Comparison of ENCODE assay signal across 8 cellular contexts in the genomic region with DNA sequence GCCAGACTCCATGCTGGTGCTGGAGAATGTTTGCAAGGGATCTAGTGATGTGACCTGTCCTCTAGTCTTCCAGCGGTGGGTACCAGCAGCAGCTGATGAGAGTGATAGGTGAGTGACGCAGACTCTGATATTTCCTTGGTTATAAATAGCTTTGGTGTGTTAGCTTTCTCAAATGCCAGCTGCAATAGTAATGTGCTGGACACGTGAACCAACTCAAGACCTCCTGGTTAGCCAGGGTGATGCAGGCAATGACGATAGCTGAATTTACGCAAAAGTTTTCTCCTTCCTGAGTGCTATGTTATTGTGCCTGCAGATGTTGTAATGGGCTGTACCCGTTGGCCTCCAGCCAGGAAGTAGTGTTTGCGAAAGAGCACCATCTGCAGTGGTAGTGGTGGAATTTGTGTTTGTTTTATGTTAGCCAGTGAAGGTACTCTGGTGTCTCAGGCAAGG.
DNase-seq lines count a peak whose midpoint lies in the region; ATAC-seq lines count a peak whose summit lies in the region.

No MANE protein-coding gene starts in this region.

- DNase-seq in DMS53 (lab: John Stamatoyannopoulos, UW) = peak; percentile 81
- peak; percentile 10 for DNase-seq in NCI-H510A treated with DMSO at 0.1 percent for 48 hours (lab: John Stamatoyannopoulos, UW)
- peak; percentile 43 for DNase-seq in epidermal melanocyte (ENCODE audit: insufficient read length, low spot score)
- DNase-seq in non-pigmented ciliary epithelial cell (ENCODE audit: low read depth) = peak; percentile 94
- no peak for DNase-seq in NCI-H446 (lab: John Stamatoyannopoulos, UW)
- DNase-seq in DMS153 treated with DMSO at 0.1 percent for 48 hours (lab: John Stamatoyannopoulos, UW; ENCODE audit: unreplicated experiment) = no peak

- ATAC-seq in HG02981 (IDR thresholded peaks at IDR 0.05; ENCODE audit: unreplicated experiment) (no peak), HG02884 (IDR thresholded peaks at IDR 0.05; ENCODE audit: unreplicated experiment) (no peak)

Comparison
In these comparisons a context has a peak if more than half of its experiments do, and no peak if none do; other contexts are left out.
1. DNase-seq: peak in DMS53 (single experiment), NCI-H510A treated with DMSO at 0.1 percent for 48 hours (single experiment), epidermal melanocyte (single experiment) and non-pigmented ciliary epithelial cell (single experiment); none in NCI-H446 (0 of 2) and DMS153 treated with DMSO at 0.1 percent for 48 hours (single experiment).